9 cellular contexts compared by ENCODE assay signal in the genomic region with DNA sequence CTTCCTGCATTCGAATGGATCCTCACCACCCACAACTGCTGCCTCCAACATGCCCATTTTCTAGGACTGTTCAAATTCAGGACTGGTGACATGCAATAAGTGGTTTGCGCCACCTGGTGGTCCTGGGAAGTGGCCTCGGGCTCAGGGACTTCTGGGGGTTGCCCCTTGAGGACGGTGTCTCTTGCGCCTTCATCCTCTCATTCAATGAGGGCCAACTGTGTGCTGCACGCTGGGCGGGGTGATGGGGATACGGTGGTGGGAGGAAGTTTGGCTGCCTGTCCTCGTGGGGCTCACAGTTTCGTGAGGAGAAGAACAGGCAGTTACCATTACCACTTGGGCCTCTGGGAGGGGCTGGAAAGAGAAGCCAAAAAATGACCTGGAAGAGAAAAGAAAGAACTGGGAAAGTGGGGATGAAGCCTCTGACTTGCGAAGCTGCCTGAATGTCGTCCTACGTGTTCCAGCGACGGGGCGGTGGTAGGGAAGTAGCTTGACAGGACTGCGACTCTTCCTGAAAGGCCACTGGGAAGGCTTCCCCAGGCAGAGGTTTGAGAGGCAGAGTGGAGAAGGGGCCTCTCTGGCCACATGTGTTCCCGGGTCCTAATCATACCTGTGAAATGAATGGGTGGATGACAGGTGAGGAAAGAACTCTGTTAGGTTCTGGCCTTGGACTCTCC. TPM values are rescaled to one million over a fixed set of nuclear protein-coding genes. Genes with fewer than 3 reads are reported as not detected.
DNase-seq lines count a peak whose midpoint lies in the region; ATAC-seq and TF ChIP-seq lines count a peak whose summit lies in the region.
"Had no signal": no experiment of that assay in that cellular context is flagged by ENCODE, and none has a peak within 500 bp of the region (broad histone marks: within the 10 kb centered on the region; RNA-seq: fewer than 3 reads in every experiment).

No MANE protein-coding gene starts in this region.

- WGBS in lung, 2 donors: 50 to 53% methylated on average over 18 of the region's 18 CpGs

- no peak overlapping the region for H3K4me3 ChIP-seq in HAP-1
- H3K4me3 ChIP-seq in lung: no peak overlapping the region

- in situ Hi-C loops in HAP-1 (cut with MboI; ENCODE audit: low sequenced_read_pairs): loop anchor here (10.0 kb wide), 1 partner anchor 60 kb away; no protein-coding TSS in a partner anchor

- no peak for ATAC-seq in lung (ENCODE audit: insufficient read depth, low FRiP score)
- no peak for ATAC-seq in HG02970 (IDR thresholded peaks at IDR 0.05; ENCODE audit: low FRiP score, unreplicated experiment)

- H3K9me3 ChIP-seq in HAP-1 (no peaks in the 10 kb centered on the region), lung (ENCODE audit: control insufficient read depth in 2 of 2, insufficient read depth in 1 of 2, low read length in 1 of 2) (no peaks in the 10 kb centered on the region)

- no peaks in the 10 kb centered on the region for H3K36me3 ChIP-seq in HAP-1 (replicated peaks)
- no peaks in the 10 kb centered on the region for H3K36me3 ChIP-seq in lung (ENCODE audit: control insufficient read depth in 2 of 2, insufficient read depth in 2 of 2, low read length in 2 of 2)

- H3K27ac ChIP-seq in lung (ENCODE audit: low read depth in 1 of 2, low read length in 1 of 2): no peak overlapping the region

- H3K4me1 ChIP-seq in HAP-1 (no peaks in the 10 kb centered on the region), lung (ENCODE audit: control insufficient read depth in 2 of 2, insufficient read depth in 2 of 2, low read length in 2 of 2) (peaks cover 0 to 6% of the 10 kb centered on the region in 2 donors)

- DNase-seq in COR-L47 (lab: John Stamatoyannopoulos, UW) (peak; percentile 58), HAP-1 (ENCODE audit: low spot score in 2 of 2) (peak; percentile 60 to 90), NCI-H345 (lab: John Stamatoyannopoulos, UW) (peak; percentile 65), dedifferentiated amniotic fluid mesenchymal stem cell (ENCODE audit: extremely low spot score) (peak; percentile 64), lung (ENCODE audit: low spot score) (peak; percentile 78)
- peak; percentile 71 for DNase-seq in activated CD4-positive, alpha-beta T cell treated with anti-CD3 and anti-CD28 coated beads, Interleukin-2, amount 50 U/mL, for 1 hour
- peak; percentile 64 for DNase-seq in stimulated activated CD8-positive, alpha-beta memory T cell treated with anti-CD3 and anti-CD28 coated beads, Interleukin-15, amount 100 ng/mL, for 1 hour (ENCODE audit: low read depth)

- H3K27me3 ChIP-seq in HAP-1 (ENCODE audit: low read depth) (no peaks in the 10 kb centered on the region), lung (ENCODE audit: control insufficient read depth, insufficient read depth) (no peaks in the 10 kb centered on the region)

- peak; percentile 43 for TF ChIP-seq CTCF in lung (IDR thresholded peaks at IDR 0.05; ENCODE audit: control extremely low read depth, extremely low read depth)

RNA-seq across cellular contexts. Expression of a gene that starts 49.0 kb away (rescaled TPM):
- under 1 TPM; 0.06 to 0.20 TPM for total RNA-seq in lung
- polyA plus RNA-seq in lung: under 1 TPM; 0.01 to 0.04 TPM
- total RNA-seq: T-helper 1 cell treated with Interleukin-12 subunit alpha and Interleukin-12 subunit beta and Interleukin-4 antibody, amounts not matched to agents 30 ng/mL and 1 ng/mL, for 36 hours had no signal
